Comparison of ENCODE assay signal across 29 cellular contexts in the genomic region with DNA sequence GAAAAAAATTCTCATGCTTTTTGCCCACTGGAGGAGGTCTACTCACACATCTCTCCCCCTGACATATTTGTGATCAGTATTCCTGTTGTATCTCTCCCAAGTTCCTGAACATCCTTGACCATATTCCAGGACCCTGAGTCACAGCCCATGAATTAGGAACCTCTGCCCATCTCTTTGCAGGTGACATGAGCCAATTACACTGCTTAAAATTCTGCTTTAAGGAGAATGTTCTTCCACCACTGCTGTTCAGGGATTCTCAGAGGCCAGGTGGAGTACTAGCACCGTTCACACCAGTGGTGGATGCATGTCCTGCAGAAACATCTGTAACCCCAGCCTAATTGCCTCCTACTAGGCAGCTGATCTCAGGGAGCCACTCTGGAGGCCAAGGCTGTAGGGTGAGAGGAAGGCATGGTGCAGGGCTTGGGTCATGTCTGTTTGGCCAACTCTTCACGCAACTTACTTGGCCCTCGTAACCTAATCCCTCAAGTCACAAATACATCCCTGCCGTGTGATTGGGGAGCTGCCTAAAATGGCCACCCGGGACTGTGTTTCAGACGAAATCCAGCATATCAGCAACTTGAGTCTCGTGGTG.
"Had no signal": no experiment of that assay in that cellular context is flagged by ENCODE, and none has a peak within 500 bp of the region (broad histone marks: within the 10 kb centered on the region; RNA-seq: fewer than 3 reads in every experiment).

No MANE protein-coding gene starts in this region.

- H3K9me3 Mint-ChIP-seq: naive thymus-derived CD8-positive, alpha-beta T cell; nephron progenitor cell; neural crest cell; stimulated activated effector memory CD8-positive, alpha-beta T cell treated with anti-CD3 and anti-CD28 coated beads, Interleukin-12 subunit alpha, Interleukin-12 subunit beta, amount 100 ng/mL, for 72 hours; stimulated activated naive B cell treated with anti-CD40 and anti-IgM and Interleukin-4, amounts not matched to agents 10 μg/mL and 1 μg/mL and 100 μg/mL, for 72 hours; stimulated activated naive CD8-positive, alpha-beta T cell treated with anti-CD3 and anti-CD28 coated beads, Interleukin-15, Interleukin-2, amounts not matched to agents 100 ng/mL and 50 ng/mL, for 24 hours had no signal

- H3K9ac ChIP-seq: parathyroid adenoma had no signal

- H3K9me3 ChIP-seq: neutrophil, ovary, psoas muscle, right lobe of liver, sigmoid colon, stomach, thoracic aorta, thyroid gland, tibial nerve, upper lobe of left lung, vagina had no signal

- H2AFZ ChIP-seq: parathyroid adenoma had no signal

- H3K27me3 ChIP-seq: neutrophil, ovary, right lobe of liver, sigmoid colon, thyroid gland, upper lobe of left lung, vagina had no signal

- H3K27ac ChIP-seq: neutrophil, ovary, parathyroid adenoma, psoas muscle, right lobe of liver, sigmoid colon, stomach, thoracic aorta, thyroid gland, tibial nerve, upper lobe of left lung, vagina had no signal

- ATAC-seq: naive thymus-derived CD8-positive, alpha-beta T cell; psoas muscle; right cardiac atrium; right lobe of liver; stimulated activated effector memory CD8-positive, alpha-beta T cell treated with anti-CD3 and anti-CD28 coated beads, Interleukin-12 subunit alpha, Interleukin-12 subunit beta, amount 100 ng/mL, for 72 hours; stimulated activated naive B cell treated with anti-CD40 and anti-IgM and Interleukin-4, amounts not matched to agents 10 μg/mL and 1 μg/mL and 100 μg/mL, for 72 hours had no signal

- H3K4me1 ChIP-seq: parathyroid adenoma, psoas muscle, sigmoid colon, stomach, thyroid gland, tibial nerve, vagina had no signal

- H3K4me3 ChIP-seq: ovary, psoas muscle, right lobe of liver, sigmoid colon, stomach, thoracic aorta, thyroid gland, tibial nerve, upper lobe of left lung, vagina had no signal

- H3K27ac Mint-ChIP-seq: nephron progenitor cell; progenitor cell of endocrine pancreas; stimulated activated naive B cell treated with anti-CD40 and anti-IgM and Interleukin-4, amounts not matched to agents 10 μg/mL and 1 μg/mL and 100 μg/mL, for 72 hours; stimulated activated naive CD8-positive, alpha-beta T cell treated with anti-CD3 and anti-CD28 coated beads, Interleukin-15, Interleukin-2, amounts not matched to agents 100 ng/mL and 50 ng/mL, for 24 hours had no signal

- H3K79me2 ChIP-seq: parathyroid adenoma had no signal

- H3K4me3 Mint-ChIP-seq: naive thymus-derived CD8-positive, alpha-beta T cell; nephron progenitor cell; neural crest cell; stimulated activated effector memory CD8-positive, alpha-beta T cell treated with anti-CD3 and anti-CD28 coated beads, Interleukin-12 subunit alpha, Interleukin-12 subunit beta, amount 100 ng/mL, for 72 hours; stimulated activated naive B cell treated with anti-CD40 and anti-IgM and Interleukin-4, amounts not matched to agents 10 μg/mL and 1 μg/mL and 100 μg/mL, for 72 hours; stimulated activated naive CD8-positive, alpha-beta T cell treated with anti-CD3 and anti-CD28 coated beads, Interleukin-15, Interleukin-2, amounts not matched to agents 100 ng/mL and 50 ng/mL, for 24 hours had no signal

- H3K36me3 Mint-ChIP-seq: naive thymus-derived CD8-positive, alpha-beta T cell; stimulated activated effector memory CD8-positive, alpha-beta T cell treated with anti-CD3 and anti-CD28 coated beads, Interleukin-12 subunit alpha, Interleukin-12 subunit beta, amount 100 ng/mL, for 72 hours; stimulated activated naive B cell treated with anti-CD40 and anti-IgM and Interleukin-4, amounts not matched to agents 10 μg/mL and 1 μg/mL and 100 μg/mL, for 72 hours had no signal

- H3K36me3 ChIP-seq: neutrophil, ovary, right lobe of liver, sigmoid colon, stomach, thoracic aorta, thyroid gland, tibial nerve, upper lobe of left lung, vagina had no signal

- DNase-seq: naive thymus-derived CD8-positive, alpha-beta T cell; nephron progenitor cell; nucleus accumbens; ovary; posterior cingulate gyrus; psoas muscle; right cardiac atrium; right lobe of liver; sigmoid colon; small intestine; stimulated activated CD4-positive, alpha-beta T cell treated with anti-CD3 and anti-CD28 coated beads, Interleukin-15, amount 100 ng/mL, for 24 hours; stimulated activated CD4-positive, alpha-beta T cell treated with anti-CD3 and anti-CD28 coated beads, Interleukin-2, amount 100 ng/mL, for 24 hours; stimulated activated CD4-positive, alpha-beta T cell treated with anti-CD3 and anti-CD28 coated beads, Interleukin-2, amount 100 ng/mL, for 48 hours; stimulated activated CD4-positive, alpha-beta T cell treated with anti-CD3 and anti-CD28 coated beads, Interleukin-4, amount 100 ng/mL, for 24 hours; stimulated activated naive B cell treated with anti-CD40 and anti-IgM and Interleukin-4, amounts not matched to agents 10 μg/mL and 1 μg/mL and 100 μg/mL, for 72 hours; stimulated activated naive CD4-positive, alpha-beta T cell treated with Interleukin-2 at 50 U/mL for 16 hours; stomach; thyroid gland; trophoblast cell; upper lobe of left lung had no signal

- H3K27me3 Mint-ChIP-seq: naive thymus-derived CD8-positive, alpha-beta T cell; stimulated activated naive CD8-positive, alpha-beta T cell treated with anti-CD3 and anti-CD28 coated beads, Interleukin-15, Interleukin-2, amounts not matched to agents 100 ng/mL and 50 ng/mL, for 24 hours had no signal

- H3K4me1 Mint-ChIP-seq: nephron progenitor cell, neural crest cell had no signal
